8 cellular contexts compared by ENCODE assay signal in genomic region chr10:68333452-68333851, GRCh38. TPM values are rescaled to one million over a fixed set of nuclear protein-coding genes. Genes with fewer than 3 reads are reported as not detected.
DNase-seq lines count a peak whose midpoint lies in the region; ATAC-seq and TF ChIP-seq lines count a peak whose summit lies in the region.

No MANE protein-coding gene starts in this region.

- no peaks in the 10 kb centered on the region for H3K27me3 ChIP-seq in SJSA1 (replicated peaks)

- H3K4me3 ChIP-seq in GM08714 (ENCODE audit: low read length) (peak overlapping the region; percentile 89; the same call in 1 of the 2 replicates), SJSA1 (peak overlapping the region; percentile 91), fibroblast of the aortic adventitia (ENCODE audit: low read depth, low read length) (peak overlapping the region; percentile 91), retinal pigment epithelial cell (ENCODE audit: low read length) (peak overlapping the region; percentile 94)

- H3K9me3 ChIP-seq in SJSA1 (replicated peaks): no peaks in the 10 kb centered on the region; the same call in 1 of the 2 replicates

- peaks cover 37% of the 10 kb centered on the region for H3K4me1 ChIP-seq in SJSA1 (replicated peaks)

- TF ChIP-seq CTCF in fibroblast of the aortic adventitia (IDR thresholded peaks at IDR 0.05; ENCODE audit: insufficient read depth, low read length) (no peak), retinal pigment epithelial cell (conservative IDR thresholded peaks at IDR 0.05; ENCODE audit: low read depth, low read length) (no peak)

- no peak for DNase-seq in SJSA1 (ENCODE audit: low read depth in 1 of 2, low spot score in 2 of 2)
- DNase-seq in fibroblast of the aortic adventitia (ENCODE audit: low read depth): no peak
- DNase-seq in retinal pigment epithelial cell (ENCODE audit: low read depth): no peak
- DNase-seq in GF-D8 (lab: John Stamatoyannopoulos, UW): no peak

- peak overlapping the region; percentile 98 for H3K27ac ChIP-seq in SJSA1

- no peak for ATAC-seq in GM21367 (IDR thresholded peaks at IDR 0.05; ENCODE audit: unreplicated experiment)
- ATAC-seq in GM18511 (IDR thresholded peaks at IDR 0.05; ENCODE audit: unreplicated experiment): no peak
- no peak for ATAC-seq in GM18498 (IDR thresholded peaks at IDR 0.05; ENCODE audit: unreplicated experiment)

- peaks cover 60% of the 10 kb centered on the region for H3K36me3 ChIP-seq in SJSA1

RNA-seq across cellular contexts. Expression of gene PBLD, which starts 0.7 kb away (rescaled TPM):
- total RNA-seq in SJSA1 (2014; rRNA removed; shearing (Covaris generic)): 3.2 and 3.3 TPM in 2 replicates
- 6.6 and 10.8 TPM in 2 replicates for total RNA-seq in fibroblast of the aortic adventitia (ENCODE audit: low replicate concordance)

RNA-seq across cellular contexts. Expression of gene HNRNPH3, which starts 1.6 kb away (rescaled TPM):
- total RNA-seq in SJSA1 (2014; rRNA removed; shearing (Covaris generic)): 19.2 and 33.5 TPM in 2 replicates
- 16.7 and 20.9 TPM in 2 replicates for total RNA-seq in fibroblast of the aortic adventitia (ENCODE audit: low replicate concordance)
